26 cellular contexts compared by ENCODE assay signal in the genomic region with DNA sequence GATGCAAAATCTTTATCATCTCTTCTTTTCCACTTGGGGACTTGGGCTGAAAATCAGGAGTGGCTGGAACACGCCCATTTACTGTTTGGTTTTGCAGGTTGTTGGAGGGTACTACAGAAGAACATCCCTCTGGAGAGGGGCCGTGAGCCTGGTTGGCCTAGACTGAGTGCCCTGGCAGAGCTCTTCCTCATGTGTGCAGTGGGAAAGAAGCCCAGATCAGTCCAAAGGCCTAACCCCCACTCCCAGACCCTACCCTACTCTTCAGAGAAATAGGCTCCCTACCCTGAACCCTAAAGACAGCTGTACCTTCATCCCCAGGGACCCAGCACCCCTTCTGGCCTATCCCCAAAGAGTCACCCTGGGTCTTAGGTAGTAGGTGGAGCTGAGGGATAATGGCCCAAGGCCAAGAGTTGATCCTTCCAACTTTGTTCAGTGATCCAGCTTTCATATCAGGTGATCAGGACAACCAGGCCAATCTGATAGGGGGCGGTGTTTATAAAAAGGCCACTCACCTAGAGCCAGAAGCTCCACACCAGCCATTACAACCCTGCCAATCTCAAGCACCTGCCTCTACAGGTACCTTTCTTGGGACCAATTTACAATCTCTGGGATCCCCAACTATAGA. TPM values are rescaled to one million over a fixed set of nuclear protein-coding genes. Genes with fewer than 3 reads are reported as not detected.
"Had no signal": no experiment of that assay in that cellular context is flagged by ENCODE, and none has a peak within 500 bp of the region (broad histone marks: within the 10 kb centered on the region; RNA-seq: fewer than 3 reads in every experiment).

A gene with protein sequence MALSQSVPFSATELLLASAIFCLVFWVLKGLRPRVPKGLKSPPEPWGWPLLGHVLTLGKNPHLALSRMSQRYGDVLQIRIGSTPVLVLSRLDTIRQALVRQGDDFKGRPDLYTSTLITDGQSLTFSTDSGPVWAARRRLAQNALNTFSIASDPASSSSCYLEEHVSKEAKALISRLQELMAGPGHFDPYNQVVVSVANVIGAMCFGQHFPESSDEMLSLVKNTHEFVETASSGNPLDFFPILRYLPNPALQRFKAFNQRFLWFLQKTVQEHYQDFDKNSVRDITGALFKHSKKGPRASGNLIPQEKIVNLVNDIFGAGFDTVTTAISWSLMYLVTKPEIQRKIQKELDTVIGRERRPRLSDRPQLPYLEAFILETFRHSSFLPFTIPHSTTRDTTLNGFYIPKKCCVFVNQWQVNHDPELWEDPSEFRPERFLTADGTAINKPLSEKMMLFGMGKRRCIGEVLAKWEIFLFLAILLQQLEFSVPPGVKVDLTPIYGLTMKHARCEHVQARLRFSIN (plus strand): TSS at position 524 of the 625 bp plus-strand sequence. CDS start 894 bp downstream, outside the sequence.

- H3K27me3 ChIP-seq: MG63 had no signal

- H3K36me3 ChIP-seq: MG63 had no signal

- H3K27ac ChIP-seq: HL-60, RWPE1 had no signal

- ATAC-seq: Panc1, PC-3 had no signal

- H3K9me3 ChIP-seq: MG63, SK-N-SH had no signal

- H3K4me3 ChIP-seq: MG63 had no signal

- DNase-seq: KBM-7, MG63, NCI-H1092, NCI-H1105 treated with DMSO at 0.1 percent for 48 hours, NCI-H1417 treated with DMSO at 0.1 percent for 48 hours, NCI-H146, NCI-H1694 treated with DMSO at 0.1 percent for 48 hours, NCI-H1930, NCI-H2081, NCI-H2107, NCI-H2171, NCI-H226, NCI-H446, NCI-H510A, NCI-H524 treated with DMSO at 0.1 percent for 48 hours, NCI-H69, NCI-H774, PC-3, SHP77, SK-N-SH, SW 1271 had no signal

RNA-seq across cellular contexts. Expression of the gene that starts here (rescaled TPM):
- total RNA-seq: OCI-LY7, PC-3, SK-MEL-5 had no signal
- polyA plus RNA-seq: SK-N-SH had no signal
